Comparison of ENCODE assay signal across 7 cellular contexts in the genomic region with DNA sequence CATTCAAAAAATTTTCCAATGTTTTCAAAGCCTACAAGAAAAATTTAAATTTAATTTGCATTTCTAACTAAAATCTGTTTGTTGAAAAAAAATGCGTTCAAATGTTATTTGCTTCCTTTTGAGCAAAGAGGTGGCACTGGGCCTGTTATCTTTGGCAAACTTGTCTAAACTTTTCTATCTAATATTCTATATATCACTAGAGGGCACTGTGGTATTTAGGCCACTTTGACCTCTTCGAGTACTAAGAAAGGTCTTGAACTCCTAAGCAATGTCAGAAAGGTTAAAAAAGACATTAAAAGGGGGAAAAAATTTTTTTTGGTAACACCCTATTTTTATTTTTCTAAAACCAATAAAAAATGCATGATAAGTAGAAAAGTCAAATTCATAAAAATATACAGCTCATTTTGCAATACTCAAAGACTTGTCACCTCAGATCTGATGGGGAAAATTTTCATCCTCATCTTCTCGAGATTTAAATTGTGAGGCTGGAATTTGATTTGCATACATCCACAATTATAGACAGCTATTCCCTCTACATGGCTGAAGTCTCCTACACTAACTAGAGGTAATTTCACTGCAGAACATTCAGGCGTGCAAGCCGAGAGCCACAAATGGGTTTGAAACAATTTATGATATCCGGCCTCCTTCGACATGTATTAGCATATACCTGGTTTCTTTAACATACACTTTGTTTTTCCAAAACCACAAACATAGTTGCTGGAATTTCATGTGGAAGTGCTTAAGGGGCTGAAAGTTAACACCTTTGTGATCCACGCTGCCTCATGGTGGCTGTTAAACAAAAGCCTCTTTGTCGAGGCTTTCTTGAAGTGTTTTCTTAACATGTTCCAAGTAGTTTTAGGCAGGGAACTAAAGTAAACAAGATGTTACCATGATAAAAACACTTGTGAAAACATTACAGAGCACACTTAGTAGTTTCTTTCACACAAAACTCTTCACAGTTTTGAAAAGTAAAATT.
DNase-seq lines count a peak whose midpoint lies in the region; ATAC-seq and TF ChIP-seq lines count a peak whose summit lies in the region.

No MANE protein-coding gene starts in this region.

- H3K9me3 ChIP-seq in parathyroid adenoma (ENCODE audit: control insufficient read depth, low read length): no peaks in the 10 kb centered on the region

- no peak overlapping the region for H3K4me3 ChIP-seq in fibroblast of pulmonary artery (replicated peaks; ENCODE audit: low read depth, low read length)
- H3K4me3 ChIP-seq in parathyroid adenoma (ENCODE audit: low read depth, low read length): no peak overlapping the region

- H2AFZ ChIP-seq in parathyroid adenoma: no peak overlapping the region

- no peaks in the 10 kb centered on the region for H3K36me3 ChIP-seq in parathyroid adenoma (ENCODE audit: control insufficient read depth, insufficient read depth, low read length)

- H3K9ac ChIP-seq in parathyroid adenoma: no peak overlapping the region

- DNase-seq in GM10248 (ENCODE audit: extremely low spot score): peak; percentile 22
- peak; percentile 46 for DNase-seq in fibroblast of pulmonary artery (ENCODE audit: low read depth)

- ATAC-seq in HG03520 (IDR thresholded peaks at IDR 0.05; ENCODE audit: unreplicated experiment) (peak; percentile 42), SK-N-SH treated with all-trans-retinoic acid at 6 μM for 48 hours (peak; percentile 68; the same call in 2 of the 3 replicates), GM18873 (IDR thresholded peaks at IDR 0.05; ENCODE audit: low FRiP score, unreplicated experiment) (no peak), GM19395 (IDR thresholded peaks at IDR 0.05; ENCODE audit: unreplicated experiment) (no peak)

- no peak overlapping the region for H3K4me2 ChIP-seq in parathyroid adenoma (ENCODE audit: low read length)

- no peak overlapping the region for H3K27ac ChIP-seq in parathyroid adenoma

- no peaks in the 10 kb centered on the region for H3K4me1 ChIP-seq in parathyroid adenoma

- POLR2A ChIA-PET in GM10248 (lab: Yijun Ruan, JAX): no interaction called here

- H3K27me3 ChIP-seq in parathyroid adenoma (ENCODE audit: control insufficient read depth, insufficient read depth, low read length): no peaks in the 10 kb centered on the region

- TF ChIP-seq CTCF in GM10248 (IDR thresholded peaks at IDR 0.05; ENCODE audit: control extremely low read depth, extremely low read depth, low read depth, missing control alignments) (peak; percentile 45), fibroblast of pulmonary artery (IDR thresholded peaks at IDR 0.05; ENCODE audit: low read length, missing control alignments) (peak; percentile 38), parathyroid adenoma (IDR thresholded peaks at IDR 0.05) (peak; percentile 51)

- CTCF ChIA-PET in GM10248 (lab: Yijun Ruan, JAX): interaction anchor here (0.7 to 2.2 kb wide), 6 partner anchors 12 to 676 kb away, joined by 3 to 9 read pairs (median 4); no protein-coding TSS in a partner anchor

- no peaks in the 10 kb centered on the region for H3K79me2 ChIP-seq in parathyroid adenoma

TF ChIP-seq in SK-N-SH treated with all-trans-retinoic acid at 6 μM for 48 hours, 23 proteins besides CTCF, POLR2A, EP300 and RAD21 (continues in another document):
- TF ChIP-seq PPARA (CRISPR knock-in tag; IDR thresholded peaks at IDR 0.05; ENCODE audit: borderline replicate concordance) (no peak), GLIS3 (CRISPR knock-in tag; IDR thresholded peaks at IDR 0.05) (no peak), ARNTL (CRISPR knock-in tag; IDR thresholded peaks at IDR 0.05; ENCODE audit: borderline replicate concordance, low read depth) (no peak), ZFP30 (CRISPR knock-in tag; IDR thresholded peaks at IDR 0.05) (no peak), ZNF8 (CRISPR knock-in tag; IDR thresholded peaks at IDR 0.05) (no peak), ZNF70 (CRISPR knock-in tag; IDR thresholded peaks at IDR 0.05) (no peak), BACH2 (CRISPR knock-in tag; IDR thresholded peaks at IDR 0.05; ENCODE audit: borderline replicate concordance) (no peak), TOX (CRISPR knock-in tag; IDR thresholded peaks at IDR 0.05; ENCODE audit: borderline replicate concordance) (no peak), SNAI2 (CRISPR knock-in tag; IDR thresholded peaks at IDR 0.05) (no peak), ESRRG (CRISPR knock-in tag; IDR thresholded peaks at IDR 0.05) (no peak), ISL1 (CRISPR knock-in tag; IDR thresholded peaks at IDR 0.05) (no peak), OSR1 (CRISPR knock-in tag; IDR thresholded peaks at IDR 0.05) (no peak)
- TF ChIP-seq, protein P1, sequence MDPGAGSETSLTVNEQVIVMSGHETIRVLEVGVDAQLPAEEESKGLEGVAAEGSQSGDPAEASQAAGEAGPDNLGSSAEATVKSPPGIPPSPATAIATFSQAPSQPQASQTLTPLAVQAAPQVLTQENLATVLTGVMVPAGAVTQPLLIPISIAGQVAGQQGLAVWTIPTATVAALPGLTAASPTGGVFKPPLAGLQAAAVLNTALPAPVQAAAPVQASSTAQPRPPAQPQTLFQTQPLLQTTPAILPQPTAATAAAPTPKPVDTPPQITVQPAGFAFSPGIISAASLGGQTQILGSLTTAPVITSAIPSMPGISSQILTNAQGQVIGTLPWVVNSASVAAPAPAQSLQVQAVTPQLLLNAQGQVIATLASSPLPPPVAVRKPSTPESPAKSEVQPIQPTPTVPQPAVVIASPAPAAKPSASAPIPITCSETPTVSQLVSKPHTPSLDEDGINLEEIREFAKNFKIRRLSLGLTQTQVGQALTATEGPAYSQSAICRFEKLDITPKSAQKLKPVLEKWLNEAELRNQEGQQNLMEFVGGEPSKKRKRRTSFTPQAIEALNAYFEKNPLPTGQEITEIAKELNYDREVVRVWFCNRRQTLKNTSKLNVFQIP (CRISPR knock-in tag; IDR thresholded peaks at IDR 0.05; ENCODE audit: borderline replicate concordance, low read depth): no peak
- TF ChIP-seq, protein P2, sequence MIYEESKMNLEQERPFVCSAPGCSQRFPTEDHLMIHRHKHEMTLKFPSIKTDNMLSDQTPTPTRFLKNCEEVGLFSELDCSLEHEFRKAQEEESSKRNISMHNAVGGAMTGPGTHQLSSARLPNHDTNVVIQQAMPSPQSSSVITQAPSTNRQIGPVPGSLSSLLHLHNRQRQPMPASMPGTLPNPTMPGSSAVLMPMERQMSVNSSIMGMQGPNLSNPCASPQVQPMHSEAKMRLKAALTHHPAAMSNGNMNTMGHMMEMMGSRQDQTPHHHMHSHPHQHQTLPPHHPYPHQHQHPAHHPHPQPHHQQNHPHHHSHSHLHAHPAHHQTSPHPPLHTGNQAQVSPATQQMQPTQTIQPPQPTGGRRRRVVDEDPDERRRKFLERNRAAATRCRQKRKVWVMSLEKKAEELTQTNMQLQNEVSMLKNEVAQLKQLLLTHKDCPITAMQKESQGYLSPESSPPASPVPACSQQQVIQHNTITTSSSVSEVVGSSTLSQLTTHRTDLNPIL (CRISPR knock-in tag; IDR thresholded peaks at IDR 0.05; ENCODE audit: low read depth): no peak
- TF ChIP-seq, protein P3, sequence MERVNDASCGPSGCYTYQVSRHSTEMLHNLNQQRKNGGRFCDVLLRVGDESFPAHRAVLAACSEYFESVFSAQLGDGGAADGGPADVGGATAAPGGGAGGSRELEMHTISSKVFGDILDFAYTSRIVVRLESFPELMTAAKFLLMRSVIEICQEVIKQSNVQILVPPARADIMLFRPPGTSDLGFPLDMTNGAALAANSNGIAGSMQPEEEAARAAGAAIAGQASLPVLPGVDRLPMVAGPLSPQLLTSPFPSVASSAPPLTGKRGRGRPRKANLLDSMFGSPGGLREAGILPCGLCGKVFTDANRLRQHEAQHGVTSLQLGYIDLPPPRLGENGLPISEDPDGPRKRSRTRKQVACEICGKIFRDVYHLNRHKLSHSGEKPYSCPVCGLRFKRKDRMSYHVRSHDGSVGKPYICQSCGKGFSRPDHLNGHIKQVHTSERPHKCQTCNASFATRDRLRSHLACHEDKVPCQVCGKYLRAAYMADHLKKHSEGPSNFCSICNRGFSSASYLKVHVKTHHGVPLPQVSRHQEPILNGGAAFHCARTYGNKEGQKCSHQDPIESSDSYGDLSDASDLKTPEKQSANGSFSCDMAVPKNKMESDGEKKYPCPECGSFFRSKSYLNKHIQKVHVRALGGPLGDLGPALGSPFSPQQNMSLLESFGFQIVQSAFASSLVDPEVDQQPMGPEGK (CRISPR knock-in tag; IDR thresholded peaks at IDR 0.05; ENCODE audit: borderline replicate concordance): no peak
- TF ChIP-seq, protein P4, sequence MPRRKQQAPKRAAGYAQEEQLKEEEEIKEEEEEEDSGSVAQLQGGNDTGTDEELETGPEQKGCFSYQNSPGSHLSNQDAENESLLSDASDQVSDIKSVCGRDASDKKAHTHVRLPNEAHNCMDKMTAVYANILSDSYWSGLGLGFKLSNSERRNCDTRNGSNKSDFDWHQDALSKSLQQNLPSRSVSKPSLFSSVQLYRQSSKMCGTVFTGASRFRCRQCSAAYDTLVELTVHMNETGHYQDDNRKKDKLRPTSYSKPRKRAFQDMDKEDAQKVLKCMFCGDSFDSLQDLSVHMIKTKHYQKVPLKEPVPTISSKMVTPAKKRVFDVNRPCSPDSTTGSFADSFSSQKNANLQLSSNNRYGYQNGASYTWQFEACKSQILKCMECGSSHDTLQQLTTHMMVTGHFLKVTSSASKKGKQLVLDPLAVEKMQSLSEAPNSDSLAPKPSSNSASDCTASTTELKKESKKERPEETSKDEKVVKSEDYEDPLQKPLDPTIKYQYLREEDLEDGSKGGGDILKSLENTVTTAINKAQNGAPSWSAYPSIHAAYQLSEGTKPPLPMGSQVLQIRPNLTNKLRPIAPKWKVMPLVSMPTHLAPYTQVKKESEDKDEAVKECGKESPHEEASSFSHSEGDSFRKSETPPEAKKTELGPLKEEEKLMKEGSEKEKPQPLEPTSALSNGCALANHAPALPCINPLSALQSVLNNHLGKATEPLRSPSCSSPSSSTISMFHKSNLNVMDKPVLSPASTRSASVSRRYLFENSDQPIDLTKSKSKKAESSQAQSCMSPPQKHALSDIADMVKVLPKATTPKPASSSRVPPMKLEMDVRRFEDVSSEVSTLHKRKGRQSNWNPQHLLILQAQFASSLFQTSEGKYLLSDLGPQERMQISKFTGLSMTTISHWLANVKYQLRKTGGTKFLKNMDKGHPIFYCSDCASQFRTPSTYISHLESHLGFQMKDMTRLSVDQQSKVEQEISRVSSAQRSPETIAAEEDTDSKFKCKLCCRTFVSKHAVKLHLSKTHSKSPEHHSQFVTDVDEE (CRISPR knock-in tag; IDR thresholded peaks at IDR 0.05): no peak

Comparison
In these comparisons a context has a peak if more than half of its experiments do, and no peak if none do; other contexts are left out.
1. ATAC-seq: peak in HG03520 (single experiment) and SK-N-SH treated with all-trans-retinoic acid at 6 μM for 48 hours (single experiment); none in GM18873 (single experiment) and GM19395 (single experiment).
2. Peak in every context shown above with its lines, with median percentiles within 50 percentile points of each other: CTCF ChIP-seq.